Comparison of ENCODE assay signal across 19 cellular contexts in the genomic region with DNA sequence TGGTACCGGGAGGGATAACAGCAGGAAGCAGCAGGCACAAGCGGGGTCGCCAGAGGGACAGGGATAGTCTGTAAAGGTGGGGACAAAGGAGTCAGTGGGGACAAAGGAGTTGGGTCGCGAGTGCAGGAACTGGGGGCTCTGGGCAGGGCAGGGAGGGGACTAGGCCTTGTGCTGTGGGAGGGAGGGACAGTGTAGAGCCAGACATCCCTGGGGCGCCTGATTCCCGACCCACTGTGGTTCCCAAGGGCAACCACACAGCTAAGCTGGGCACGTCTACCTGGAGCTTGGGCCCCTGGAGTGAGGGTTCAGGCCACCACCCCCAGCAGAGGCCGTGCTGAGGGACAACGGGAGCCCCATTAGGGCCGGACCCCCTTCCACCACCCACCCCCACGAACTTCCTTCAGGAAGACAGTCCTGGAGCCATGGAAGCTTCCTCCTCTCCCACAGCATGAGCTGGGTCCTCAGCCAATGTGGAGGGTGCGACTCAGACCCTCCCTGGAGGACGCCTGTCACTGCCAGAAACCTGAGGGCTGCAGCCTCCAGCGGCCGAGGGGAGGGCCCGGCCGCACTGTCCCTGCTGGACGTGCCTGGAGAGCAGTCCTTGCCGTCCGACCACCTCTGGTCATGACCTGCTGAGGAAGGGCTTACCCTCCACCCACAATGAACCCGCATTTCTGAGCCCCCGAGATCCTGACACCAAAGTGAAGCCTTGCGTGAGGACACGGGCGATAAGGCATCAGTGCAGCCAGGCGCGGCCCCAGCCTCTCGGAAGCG.
DNase-seq lines count a peak whose midpoint lies in the region; ATAC-seq and TF ChIP-seq lines count a peak whose summit lies in the region.
"Had no signal": no experiment of that assay in that cellular context is flagged by ENCODE, and none has a peak within 500 bp of the region (broad histone marks: within the 10 kb centered on the region; RNA-seq: fewer than 3 reads in every experiment).

No MANE protein-coding gene starts in this region.

- peak; percentile 7 for DNase-seq in activated CD4-positive, alpha-beta memory T cell treated with anti-CD3 and anti-CD28 coated beads, Interleukin-2, amount 10 ng/mL, durations not matched to agents 7 days and 5 days
- DNase-seq in activated CD4-positive, alpha-beta memory T cell treated with anti-CD3 and anti-CD28 coated beads for 36 hours: no peak
- DNase-seq in ecto neural progenitor cell (ENCODE audit: low spot score) (peak; percentile 37), mesenteric fat pad (ENCODE audit: low spot score) (peak; percentile 68), upper lobe of left lung (peak; percentile 17 to 52), SK-N-SH (no peak)
- DNase-seq: Calu3; CD4-positive, alpha-beta memory T cell; NCI-H1048; NCI-H1436 treated with DMSO at 0.1 percent for 48 hours; NCI-H2029 treated with DMSO at 0.1 percent for 48 hours; NCI-H510A; NCI-H774; PC-9 had no signal

- H3K27me3 ChIP-seq in upper lobe of left lung (no peaks in the 10 kb centered on the region), SK-N-SH (ENCODE audit: insufficient read depth) (no peaks in the 10 kb centered on the region)

- no peak overlapping the region for H3K4me3 ChIP-seq in upper lobe of left lung
- H3K4me3 ChIP-seq in SK-N-SH (ENCODE audit: low read depth in 2 of 2, low read length in 1 of 2): no peak overlapping the region
- H3K4me3 ChIP-seq: PC-9 had no signal

- WGBS in upper lobe of left lung, 2 donors: 83 to 86% methylated on average over 17 to 30 of the region's 30 CpGs
- 63% methylated on average over 21 of the region's 30 CpGs for WGBS in SK-N-SH (ENCODE audit: low lambda C conversion rate)

- H3F3A ChIP-seq in SK-N-SH (replicated peaks; ENCODE audit: insufficient read depth): no peaks in the 10 kb centered on the region

- POLR2A ChIA-PET in activated CD4-positive, alpha-beta memory T cell treated with anti-CD3 and anti-CD28 coated beads, Interleukin-2, amount 10 ng/mL, durations not matched to agents 7 days and 5 days (lab: Charles Lee): no interaction called here
- POLR2A ChIA-PET in activated CD4-positive, alpha-beta memory T cell treated with anti-CD3 and anti-CD28 coated beads for 36 hours (lab: Charles Lee): no interaction called here
- POLR2A ChIA-PET in SK-N-SH (lab: Yijun Ruan, JAX): no interaction called here

- ATAC-seq in upper lobe of left lung (ENCODE audit: low FRiP score in 2 of 2): peak in 1 of 2 donors; percentile 7
- ATAC-seq in GM21367 (IDR thresholded peaks at IDR 0.05; ENCODE audit: unreplicated experiment): no peak
- no peak for ATAC-seq in GM19324 (IDR thresholded peaks at IDR 0.05; ENCODE audit: low FRiP score, unreplicated experiment)
- ATAC-seq: HepG2 had no signal

- TF ChIP-seq POLR2A in upper lobe of left lung (IDR thresholded peaks at IDR 0.05): no peak

- H4K20me1 ChIP-seq in SK-N-SH (ENCODE audit: insufficient read depth): no peaks in the 10 kb centered on the region

- H3K36me3 Mint-ChIP-seq in activated CD4-positive, alpha-beta memory T cell treated with anti-CD3 and anti-CD28 coated beads, Interleukin-2, amount 10 ng/mL, durations not matched to agents 7 days and 5 days (ENCODE audit: low read depth): no peaks in the 10 kb centered on the region
- no peaks in the 10 kb centered on the region for H3K36me3 Mint-ChIP-seq in activated CD4-positive, alpha-beta memory T cell treated with anti-CD3 and anti-CD28 coated beads for 36 hours
- H3K36me3 Mint-ChIP-seq: CD4-positive, alpha-beta memory T cell had no signal

- no peak overlapping the region for H2AFZ ChIP-seq in SK-N-SH (ENCODE audit: low read depth)
- H2AFZ ChIP-seq: PC-9 had no signal

- H3K27ac ChIP-seq in upper lobe of left lung (no peak overlapping the region), SK-N-SH (ENCODE audit: low read depth in 2 of 2, low read length in 1 of 2) (no peak overlapping the region)
- H3K27ac ChIP-seq: 22Rv1, PC-9 had no signal

- TF ChIP-seq EP300 in upper lobe of left lung (IDR thresholded peaks at IDR 0.05) (no peak), SK-N-SH (IDR thresholded peaks at IDR 0.05; ENCODE audit: borderline replicate concordance in 1 of 2, low read depth in 1 of 2, low read length in 1 of 2) (no peak)

- TF ChIP-seq CTCF in upper lobe of left lung (IDR thresholded peaks at IDR 0.05) (no peak), SK-N-SH (IDR thresholded peaks at IDR 0.05) (no peak)

- no peaks in the 10 kb centered on the region for H3K4me1 ChIP-seq in upper lobe of left lung
- no peaks in the 10 kb centered on the region for H3K4me1 ChIP-seq in SK-N-SH (ENCODE audit: control insufficient read depth in 1 of 2, insufficient read depth in 2 of 2, low read depth in 1 of 2, low read length in 1 of 2)

- no peaks in the 10 kb centered on the region for H3K36me3 ChIP-seq in upper lobe of left lung
- no peaks in the 10 kb centered on the region for H3K36me3 ChIP-seq in SK-N-SH (replicated peaks in 1 of 2; ENCODE audit: control insufficient read depth in 1 of 2, insufficient read depth in 2 of 2, low read length in 1 of 2)

- no peaks in the 10 kb centered on the region for H3K4me1 Mint-ChIP-seq in activated CD4-positive, alpha-beta memory T cell treated with anti-CD3 and anti-CD28 coated beads, Interleukin-2, amount 10 ng/mL, durations not matched to agents 7 days and 5 days
- no peaks in the 10 kb centered on the region for H3K4me1 Mint-ChIP-seq in activated CD4-positive, alpha-beta memory T cell treated with anti-CD3 and anti-CD28 coated beads for 36 hours (ENCODE audit: low read depth)
- H3K4me1 Mint-ChIP-seq: B cell; CD4-positive, alpha-beta memory T cell had no signal

- no peak overlapping the region for H3K27ac Mint-ChIP-seq in activated CD4-positive, alpha-beta memory T cell treated with anti-CD3 and anti-CD28 coated beads, Interleukin-2, amount 10 ng/mL, durations not matched to agents 7 days and 5 days
- H3K27ac Mint-ChIP-seq in activated CD4-positive, alpha-beta memory T cell treated with anti-CD3 and anti-CD28 coated beads for 36 hours: no peak overlapping the region
- H3K27ac Mint-ChIP-seq: B cell; CD4-positive, alpha-beta memory T cell had no signal

- TF ChIP-seq RAD21 in SK-N-SH (IDR thresholded peaks at IDR 0.05; ENCODE audit: low read length): no peak

- H3K9me2 ChIP-seq in SK-N-SH: no peaks in the 10 kb centered on the region

- H3K4me3 Mint-ChIP-seq in activated CD4-positive, alpha-beta memory T cell treated with anti-CD3 and anti-CD28 coated beads, Interleukin-2, amount 10 ng/mL, durations not matched to agents 7 days and 5 days: no peak overlapping the region
- no peak overlapping the region for H3K4me3 Mint-ChIP-seq in activated CD4-positive, alpha-beta memory T cell treated with anti-CD3 and anti-CD28 coated beads for 36 hours
- H3K4me3 Mint-ChIP-seq: B cell; CD4-positive, alpha-beta memory T cell had no signal

- H3K9me3 ChIP-seq in upper lobe of left lung (no peaks in the 10 kb centered on the region), SK-N-SH (no peaks in the 10 kb centered on the region)

- H3K9ac ChIP-seq in SK-N-SH: no peak overlapping the region

- H3K79me2 ChIP-seq in SK-N-SH (ENCODE audit: insufficient read depth): no peaks in the 10 kb centered on the region

- peaks cover 2% of the 10 kb centered on the region for H3K9me3 Mint-ChIP-seq in activated CD4-positive, alpha-beta memory T cell treated with anti-CD3 and anti-CD28 coated beads, Interleukin-2, amount 10 ng/mL, durations not matched to agents 7 days and 5 days
- no peaks in the 10 kb centered on the region for H3K9me3 Mint-ChIP-seq in activated CD4-positive, alpha-beta memory T cell treated with anti-CD3 and anti-CD28 coated beads for 36 hours

- intact Hi-C loops in activated CD4-positive, alpha-beta memory T cell treated with anti-CD3 and anti-CD28 coated beads for 36 hours (cut with micrococcal nuclease): no loop called here

- CTCF ChIA-PET in activated CD4-positive, alpha-beta memory T cell treated with anti-CD3 and anti-CD28 coated beads, Interleukin-2, amount 10 ng/mL, durations not matched to agents 7 days and 5 days (lab: Charles Lee): interaction anchor here (1.4 kb wide), 1 partner anchor 11 kb away, joined by 3 read pairs; no protein-coding TSS in a partner anchor
- CTCF ChIA-PET in activated CD4-positive, alpha-beta memory T cell treated with anti-CD3 and anti-CD28 coated beads for 36 hours (lab: Charles Lee): interaction anchor here (1.2 kb wide), 1 partner anchor 10 kb away, joined by 5 read pairs; no protein-coding TSS in a partner anchor
- CTCF ChIA-PET in SK-N-SH (lab: Yijun Ruan, JAX): interaction anchor here (0.7 to 3.0 kb wide), 3 partner anchors 11 to 397 kb away, joined by 3 to 25 read pairs (median 5); no protein-coding TSS in a partner anchor

- H3K4me2 ChIP-seq in SK-N-SH: no peak overlapping the region
- H3K4me2 ChIP-seq: PC-9 had no signal

- H3K27me3 Mint-ChIP-seq in activated CD4-positive, alpha-beta memory T cell treated with anti-CD3 and anti-CD28 coated beads, Interleukin-2, amount 10 ng/mL, durations not matched to agents 7 days and 5 days: peaks cover 4% of the 10 kb centered on the region
- H3K27me3 Mint-ChIP-seq in activated CD4-positive, alpha-beta memory T cell treated with anti-CD3 and anti-CD28 coated beads for 36 hours: peaks cover 3% of the 10 kb centered on the region
- H3K27me3 Mint-ChIP-seq: B cell had no signal

TF ChIP-seq in SK-N-SH, 30 proteins besides CTCF, POLR2A, EP300 and RAD21 (continues in another document):
- no peak for TF ChIP-seq RXRA (IDR thresholded peaks at IDR 0.05; ENCODE audit: borderline replicate concordance, low read depth)
- TF ChIP-seq GATA2 (CRISPR knock-in tag; IDR thresholded peaks at IDR 0.05): no peak
- TF ChIP-seq, protein P1, sequence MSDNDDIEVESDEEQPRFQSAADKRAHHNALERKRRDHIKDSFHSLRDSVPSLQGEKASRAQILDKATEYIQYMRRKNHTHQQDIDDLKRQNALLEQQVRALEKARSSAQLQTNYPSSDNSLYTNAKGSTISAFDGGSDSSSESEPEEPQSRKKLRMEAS (IDR thresholded peaks at IDR 0.05; ENCODE audit: low read depth): no peak
- no peak for TF ChIP-seq CHD2 (IDR thresholded peaks at IDR 0.05; ENCODE audit: low read length, partially characterized antibody)
- no peak for TF ChIP-seq NRF1 (IDR thresholded peaks at IDR 0.05; ENCODE audit: low read depth, low read length)
- no peak for TF ChIP-seq FOXJ3 (CRISPR knock-in tag; IDR thresholded peaks at IDR 0.05)
- no peak for TF ChIP-seq SMC3 (IDR thresholded peaks at IDR 0.05; ENCODE audit: low read depth, low read length)
- no peak for TF ChIP-seq JUND (IDR thresholded peaks at IDR 0.05)
- no peak for TF ChIP-seq RFX5 (IDR thresholded peaks at IDR 0.05; ENCODE audit: low read length)
- TF ChIP-seq NFIC (IDR thresholded peaks at IDR 0.05; ENCODE audit: borderline replicate concordance): no peak
- TF ChIP-seq EZH2phosphoT487 (IDR thresholded peaks at IDR 0.05; ENCODE audit: borderline replicate concordance, low read depth): no peak
- no peak for TF ChIP-seq ELF1 (IDR thresholded peaks at IDR 0.05)

Comparison
In these comparisons a context has a peak if more than half of its experiments do, and no peak if none do; other contexts are left out.
1. DNase-seq: peak in activated CD4-positive, alpha-beta memory T cell treated with anti-CD3 and anti-CD28 coated beads, Interleukin-2, amount 10 ng/mL, durations not matched to agents 7 days and 5 days (single experiment), ecto neural progenitor cell (single experiment), mesenteric fat pad (single experiment) and upper lobe of left lung (2 of 2); none in activated CD4-positive, alpha-beta memory T cell treated with anti-CD3 and anti-CD28 coated beads for 36 hours (single experiment) and SK-N-SH (single experiment).